In the genomic region with DNA sequence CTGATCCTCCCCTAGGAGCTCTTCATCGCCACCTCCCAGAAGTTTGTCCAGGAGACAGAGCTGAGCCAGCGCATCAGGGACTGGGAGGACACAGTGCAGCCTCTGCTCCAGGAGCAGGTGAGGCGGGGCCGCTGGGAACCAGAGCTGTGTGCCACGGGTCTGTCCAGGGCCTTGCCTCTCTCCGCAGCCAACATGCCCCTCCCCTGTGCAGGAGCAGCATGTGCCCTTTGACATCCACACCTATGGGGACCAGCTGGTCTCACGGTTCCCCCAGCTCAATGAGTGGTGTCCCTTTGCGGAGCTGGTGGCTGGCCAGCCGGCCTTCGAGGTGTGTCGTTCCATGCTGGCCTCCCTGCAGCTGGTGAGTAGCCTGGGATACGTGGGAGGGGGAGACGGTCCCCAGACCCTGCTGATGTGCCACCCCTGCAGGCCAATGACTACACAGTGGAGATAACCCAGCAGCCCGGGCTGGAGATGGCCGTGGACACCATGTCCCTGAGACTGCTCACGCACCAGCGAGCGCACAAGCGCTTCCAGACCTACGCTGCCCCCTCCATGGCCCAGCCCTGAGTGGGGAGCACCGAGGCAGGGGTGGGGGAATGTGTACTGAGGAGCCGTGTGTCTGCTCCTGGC, we compare ENCODE assay signal across 18 cellular contexts. TPM values are rescaled to one million over a fixed set of nuclear protein-coding genes. Genes with fewer than 3 reads are reported as not detected.
DNase-seq lines count a peak whose midpoint lies in the region; ATAC-seq and TF ChIP-seq lines count a peak whose summit lies in the region.
"Had no signal": no experiment of that assay in that cellular context is flagged by ENCODE, and none has a peak within 500 bp of the region (broad histone marks: within the 10 kb centered on the region; RNA-seq: fewer than 3 reads in every experiment).

No MANE protein-coding gene starts in this region.

- TSS peak; percentile 32 for BruUV-seq in HCT116 (replicated peaks; lab: Mats Ljungman, UMichigan)

- H3K27me3 ChIP-seq in HCT116 (ENCODE audit: insufficient read depth, low read length) (no peaks in the 10 kb centered on the region), neural progenitor cell (peaks cover 18% of the 10 kb centered on the region), foreskin keratinocyte (no peaks in the 10 kb centered on the region)
- H3K27me3 ChIP-seq: ascending aorta, sigmoid colon, tibial nerve had no signal

- H3K4me2 ChIP-seq in HCT116 (ENCODE audit: low read length) (no peak overlapping the region), neural progenitor cell (no peak overlapping the region)

- intact Hi-C loops in HCT116 (cut with micrococcal nuclease) = no loop called here

- peaks cover 31% of the 10 kb centered on the region for H3K4me1 Mint-ChIP-seq in activated T-cell treated with anti-CD3 and anti-CD28 coated beads, Interleukin-2, amount 50 U/mL, for 72 hours (ENCODE audit: low read depth)
- H3K4me1 Mint-ChIP-seq in activated naive CD8-positive, alpha-beta T cell treated with anti-CD3 and anti-CD28 coated beads, Interleukin-2, amount 10 ng/mL, durations not matched to agents 7 days and 5 days = peaks cover 21% of the 10 kb centered on the region
- peaks cover 12% of the 10 kb centered on the region for H3K4me1 Mint-ChIP-seq in neural progenitor cell

- H3K9me3 ChIP-seq in HCT116 (ENCODE audit: control insufficient read depth in 1 of 2, insufficient read depth in 1 of 2, low read depth in 1 of 2, low read length in 2 of 2) (no peaks in the 10 kb centered on the region), neural progenitor cell (ENCODE audit: low read depth) (no peaks in the 10 kb centered on the region)
- H3K9me3 ChIP-seq: ascending aorta, sigmoid colon, tibial nerve had no signal

- H4K20me1 ChIP-seq in HCT116 (ENCODE audit: insufficient read depth) (no peaks in the 10 kb centered on the region), neural progenitor cell (ENCODE audit: low read depth) (peaks cover 34% of the 10 kb centered on the region)

- RAD21 ChIA-PET in HCT116 (lab: Charles Lee; ENCODE audit: low non-redundant PET in 1 of 2, low total read pairs in 2 of 2, uncharacterized antibody in 2 of 2, unreplicated experiment in 2 of 2) = no interaction called here

- TF ChIP-seq RAD21 in HCT116 (IDR thresholded peaks at IDR 0.05; ENCODE audit: low read depth) = no peak

- H3K27ac Mint-ChIP-seq in activated T-cell treated with anti-CD3 and anti-CD28 coated beads, Interleukin-2, amount 50 U/mL, for 72 hours = no peak overlapping the region
- no peak overlapping the region for H3K27ac Mint-ChIP-seq in activated naive CD8-positive, alpha-beta T cell treated with anti-CD3 and anti-CD28 coated beads, Interleukin-2, amount 10 ng/mL, durations not matched to agents 7 days and 5 days
- H3K27ac Mint-ChIP-seq in neural progenitor cell = no peak overlapping the region

- ATAC-seq in activated T-cell treated with anti-CD3 and anti-CD28 coated beads, Interleukin-2, amount 50 U/mL, for 72 hours (replicated peaks in 1 of 2) = no peak
- ATAC-seq in HCT116 (no peak), foreskin keratinocyte (no peak)
- no peak for ATAC-seq in activated naive CD8-positive, alpha-beta T cell treated with anti-CD3 and anti-CD28 coated beads, Interleukin-2, amount 10 ng/mL, durations not matched to agents 7 days and 5 days (ENCODE audit: low read depth)

- H3K27ac ChIP-seq in HCT116 (ENCODE audit: low read depth, low read length) = no peak overlapping the region; the same call in 1 of the 2 replicates
- H3K27ac ChIP-seq in neural progenitor cell = no peak overlapping the region
- no peak overlapping the region for H3K27ac ChIP-seq in foreskin keratinocyte
- H3K27ac ChIP-seq: ascending aorta, sigmoid colon, tibial nerve had no signal

- H3K4me3 Mint-ChIP-seq in activated T-cell treated with anti-CD3 and anti-CD28 coated beads, Interleukin-2, amount 50 U/mL, for 72 hours = peak overlapping the region; percentile 29
- no peak overlapping the region for H3K4me3 Mint-ChIP-seq in activated naive CD8-positive, alpha-beta T cell treated with anti-CD3 and anti-CD28 coated beads, Interleukin-2, amount 10 ng/mL, durations not matched to agents 7 days and 5 days
- H3K4me3 Mint-ChIP-seq in neural progenitor cell = peak overlapping the region; percentile 55

- H3K36me3 ChIP-seq in HCT116 (ENCODE audit: control insufficient read depth in 1 of 2, insufficient read depth in 2 of 2, low read length in 2 of 2) (peaks cover 0 to 24% of the 10 kb centered on the region in 2 experiments; a peak in 2 of 4 replicates), neural progenitor cell (no peaks in the 10 kb centered on the region)

- H3K9me3 Mint-ChIP-seq in activated T-cell treated with anti-CD3 and anti-CD28 coated beads, Interleukin-2, amount 50 U/mL, for 72 hours = no peaks in the 10 kb centered on the region
- H3K9me3 Mint-ChIP-seq in activated naive CD8-positive, alpha-beta T cell treated with anti-CD3 and anti-CD28 coated beads, Interleukin-2, amount 10 ng/mL, durations not matched to agents 7 days and 5 days = no peaks in the 10 kb centered on the region
- H3K9me3 Mint-ChIP-seq in neural progenitor cell = no peaks in the 10 kb centered on the region

- no peaks in the 10 kb centered on the region for H3K9me2 ChIP-seq in HCT116 (ENCODE audit: insufficient read depth)

- H3F3A ChIP-seq in neural progenitor cell (ENCODE audit: low read depth) = peaks cover 22% of the 10 kb centered on the region

- H3K4me3 ChIP-seq in HCT116 (replicated peaks in 1 of 2; ENCODE audit: low read depth in 1 of 2, low read length in 2 of 2) (no peak overlapping the region), neural progenitor cell (no peak overlapping the region)
- H3K4me3 ChIP-seq: ascending aorta, sigmoid colon, tibial nerve had no signal

- H3K36me3 Mint-ChIP-seq in activated T-cell treated with anti-CD3 and anti-CD28 coated beads, Interleukin-2, amount 50 U/mL, for 72 hours (ENCODE audit: insufficient read depth in 2 of 2) = peaks cover 5 to 21% of the 10 kb centered on the region in 2 donors
- H3K36me3 Mint-ChIP-seq in activated naive CD8-positive, alpha-beta T cell treated with anti-CD3 and anti-CD28 coated beads, Interleukin-2, amount 10 ng/mL, durations not matched to agents 7 days and 5 days = peaks cover 17% of the 10 kb centered on the region
- H3K36me3 Mint-ChIP-seq in neural progenitor cell = peaks cover 10% of the 10 kb centered on the region

- H3K27me3 Mint-ChIP-seq in activated T-cell treated with anti-CD3 and anti-CD28 coated beads, Interleukin-2, amount 50 U/mL, for 72 hours (ENCODE audit: low read depth) = no peaks in the 10 kb centered on the region
- no peaks in the 10 kb centered on the region for H3K27me3 Mint-ChIP-seq in activated naive CD8-positive, alpha-beta T cell treated with anti-CD3 and anti-CD28 coated beads, Interleukin-2, amount 10 ng/mL, durations not matched to agents 7 days and 5 days
- H3K27me3 Mint-ChIP-seq in neural progenitor cell (ENCODE audit: insufficient read depth, low read depth) = peaks cover 16% of the 10 kb centered on the region

- no peak for DNase-seq in activated T-cell treated with anti-CD3 and anti-CD28 coated beads, Interleukin-2, amount 50 U/mL, for 72 hours
- no peak for DNase-seq in activated T-cell treated with anti-CD3 and anti-CD28 coated beads, Interleukin-2, amount 50 U/mL, for 48 hours
- no peak for DNase-seq in HCT116 (ENCODE audit: low read depth, low spot score)
- peak; percentile 31 for DNase-seq in activated naive CD8-positive, alpha-beta T cell treated with anti-CD3 and anti-CD28 coated beads, Interleukin-2, amount 10 ng/mL, durations not matched to agents 7 days and 5 days
- DNase-seq in neural progenitor cell (ENCODE audit: low spot score) = no peak
- DNase-seq in AG20443 (ENCODE audit: low spot score) = no peak
- no peak for DNase-seq in foreskin keratinocyte
- DNase-seq in hypothalamus (lab: John Stamatoyannopoulos, UW) = no peak
- DNase-seq: activated CD4-positive, CD25-positive, alpha-beta regulatory T cell; mesendoderm; MV-4-11; NCI-H82; nucleus accumbens; stimulated activated CD4-positive, alpha-beta T cell treated with anti-CD3 and anti-CD28 coated beads, Interleukin-2, amount 100 ng/mL, for 48 hours; T-helper 1 cell had no signal

- TF ChIP-seq CTCF in HCT116 (IDR thresholded peaks at IDR 0.05 in 2 of 3, conservative IDR thresholded peaks at IDR 0.05 in 1 of 3; ENCODE audit: borderline replicate concordance in 1 of 3, insufficient read depth in 1 of 3, low read depth in 2 of 3, low read length in 2 of 3) (no peak), neural progenitor cell (IDR thresholded peaks at IDR 0.05) (no peak), foreskin keratinocyte (conservative IDR thresholded peaks at IDR 0.05) (no peak)

- POLR2A ChIA-PET in HCT116 (lab: Charles Lee) = no interaction called here
- POLR2A ChIA-PET in activated naive CD8-positive, alpha-beta T cell treated with anti-CD3 and anti-CD28 coated beads, Interleukin-2, amount 10 ng/mL, durations not matched to agents 7 days and 5 days (lab: Charles Lee) = interaction anchor here (0.6 to 5.4 kb wide), 4 partner anchors 9 to 53 kb away, joined by 3 to 175 read pairs (median 6); a partner anchor contains a TSS

- CTCF ChIA-PET in HCT116 (lab: Charles Lee) = no interaction called here

- H2AFZ ChIP-seq in HCT116 (ENCODE audit: low read depth, low read length, poor library complexity, severe bottlenecking) = no peak overlapping the region
- no peak overlapping the region for H2AFZ ChIP-seq in neural progenitor cell (replicated peaks)

- TF ChIP-seq POLR2A in HCT116 (IDR thresholded peaks at IDR 0.05; ENCODE audit: borderline replicate concordance, extremely low read depth, insufficient read depth, insufficient read length) = no peak

- peaks cover 25% of the 10 kb centered on the region for H3K79me2 ChIP-seq in HCT116 (ENCODE audit: insufficient read depth, low read length)
- peaks cover 9% of the 10 kb centered on the region for H3K79me2 ChIP-seq in neural progenitor cell (ENCODE audit: low read depth)

- H3K9ac ChIP-seq in HCT116 (ENCODE audit: low read length) = no peak overlapping the region
- H3K9ac ChIP-seq in neural progenitor cell = no peak overlapping the region

- H3K4me1 ChIP-seq in HCT116 (ENCODE audit: control insufficient read depth in 1 of 2, insufficient read depth in 2 of 2, low read length in 2 of 2) (peaks cover 13 to 38% of the 10 kb centered on the region in 2 experiments; a peak in 3 of 4 replicates), neural progenitor cell (peaks cover 7% of the 10 kb centered on the region), foreskin keratinocyte (no peaks in the 10 kb centered on the region)

RNA-seq across cellular contexts. Expression of a gene that starts 2.5 kb away (rescaled TPM):
- 1 to 10 TPM; 8.3 to 8.5 TPM for total RNA-seq in activated T-cell treated with anti-CD3 and anti-CD28 coated beads, Interleukin-2, amount 50 U/mL, for 72 hours
- 7.0 TPM for total RNA-seq in HCT116 (2021; ENCODE audit: unreplicated experiment)
- 4.1 and 4.4 TPM in 2 replicates for polyA plus RNA-seq in HCT116 (2012)
- 10 to 100 TPM in 1 of 2 experiments, 1 to 10 TPM in 1; 8.1 to 12.8 TPM for total RNA-seq in activated naive CD8-positive, alpha-beta T cell treated with anti-CD3 and anti-CD28 coated beads, Interleukin-2, amount 10 ng/mL, durations not matched to agents 7 days and 5 days
- 1.1 TPM in 1 of 2 replicates, not detected in the other for total RNA-seq in neural progenitor cell (ENCODE audit: low replicate concordance)
- 1.3 and 1.9 TPM in 2 replicates for total RNA-seq in foreskin keratinocyte
- polyA plus RNA-seq in foreskin keratinocyte = 1.5 and 1.8 TPM in 2 replicates
- total RNA-seq: ascending aorta had no signal

RNA-seq across cellular contexts. Expression of a gene that starts 6.9 kb away (rescaled TPM):
- total RNA-seq in activated T-cell treated with anti-CD3 and anti-CD28 coated beads, Interleukin-2, amount 50 U/mL, for 72 hours = 100 to 1,000 TPM in 1 of 2 donors, 10 to 100 TPM in 1; 71.5 to 101 TPM
- total RNA-seq in HCT116 (2021; ENCODE audit: unreplicated experiment) = 43.2 TPM
- 34.8 and 47.0 TPM in 2 replicates for polyA plus RNA-seq in HCT116 (2012)
- 10 to 100 TPM; 86.3 to 94.5 TPM for total RNA-seq in activated naive CD8-positive, alpha-beta T cell treated with anti-CD3 and anti-CD28 coated beads, Interleukin-2, amount 10 ng/mL, durations not matched to agents 7 days and 5 days
- total RNA-seq in neural progenitor cell (ENCODE audit: low replicate concordance) = 0.81 TPM in 1 of 2 replicates, not detected in the other
- total RNA-seq in foreskin keratinocyte = 46.6 and 56.6 TPM in 2 replicates
- polyA plus RNA-seq in foreskin keratinocyte = 50.0 and 66.5 TPM in 2 replicates

RNA-seq across cellular contexts. Expression of a gene that starts 14.9 kb away (rescaled TPM):
- 100 to 1,000 TPM; 120 to 141 TPM for total RNA-seq in activated T-cell treated with anti-CD3 and anti-CD28 coated beads, Interleukin-2, amount 50 U/mL, for 72 hours
- total RNA-seq in HCT116 (2021; ENCODE audit: unreplicated experiment) (99.1 TPM), neural progenitor cell (ENCODE audit: low replicate concordance) (41.2 and 64.4 TPM in 2 replicates), foreskin keratinocyte (66.6 and 68.4 TPM in 2 replicates)
- polyA plus RNA-seq in HCT116 (2012) = 86.8 and 86.9 TPM in 2 replicates
- total RNA-seq in activated naive CD8-positive, alpha-beta T cell treated with anti-CD3 and anti-CD28 coated beads, Interleukin-2, amount 10 ng/mL, durations not matched to agents 7 days and 5 days = 100 to 1,000 TPM; 126 TPM
- polyA plus RNA-seq in foreskin keratinocyte = 54.9 and 56.9 TPM in 2 replicates

RNA-seq across cellular contexts. Expression of a gene that starts 15.4 kb away (rescaled TPM):
- 10 to 100 TPM; 64.8 to 64.9 TPM for total RNA-seq in activated T-cell treated with anti-CD3 and anti-CD28 coated beads, Interleukin-2, amount 50 U/mL, for 72 hours
- total RNA-seq in HCT116 (2021; ENCODE audit: unreplicated experiment) (56.9 TPM), neural progenitor cell (ENCODE audit: low replicate concordance) (7.1 and 38.2 TPM in 2 replicates), foreskin keratinocyte (39.3 and 44.0 TPM in 2 replicates)
- polyA plus RNA-seq in HCT116 (2012) = 42.4 and 45.3 TPM in 2 replicates
- total RNA-seq in activated naive CD8-positive, alpha-beta T cell treated with anti-CD3 and anti-CD28 coated beads, Interleukin-2, amount 10 ng/mL, durations not matched to agents 7 days and 5 days = 100 to 1,000 TPM; 128 to 141 TPM
- polyA plus RNA-seq in foreskin keratinocyte = 56.2 and 65.4 TPM in 2 replicates

RNA-seq across cellular contexts. Expression of a gene that starts 22.8 kb away (rescaled TPM):
- 10 to 100 TPM; 45.5 to 49.1 TPM for total RNA-seq in activated T-cell treated with anti-CD3 and anti-CD28 coated beads, Interleukin-2, amount 50 U/mL, for 72 hours
- 0.69 TPM for total RNA-seq in HCT116 (2021; ENCODE audit: unreplicated experiment)
- 3.3 and 4.7 TPM in 2 replicates for polyA plus RNA-seq in HCT116 (2012)
- total RNA-seq in activated naive CD8-positive, alpha-beta T cell treated with anti-CD3 and anti-CD28 coated beads, Interleukin-2, amount 10 ng/mL, durations not matched to agents 7 days and 5 days = 10 to 100 TPM; 18.8 to 21.9 TPM
- total RNA-seq in neural progenitor cell (ENCODE audit: low replicate concordance) = not detected in 2 replicates
- not detected in 2 replicates for total RNA-seq in foreskin keratinocyte
- polyA plus RNA-seq in foreskin keratinocyte = 0.02 TPM in 1 of 2 replicates, not detected in the other
- total RNA-seq: ascending aorta, sigmoid colon had no signal

Comparison
In these comparisons a context has a peak if more than half of its experiments do, and no peak if none do; other contexts are left out.
1. RNA of a gene that starts 6.9 kb away (total RNA-seq): 71.5 to 101 TPM in activated T-cell treated with anti-CD3 and anti-CD28 coated beads, Interleukin-2, amount 50 U/mL, for 72 hours, 86.3 to 94.5 TPM in activated naive CD8-positive, alpha-beta T cell treated with anti-CD3 and anti-CD28 coated beads, Interleukin-2, amount 10 ng/mL, durations not matched to agents 7 days and 5 days, 46.6 to 56.6 TPM in foreskin keratinocyte and 43.2 TPM in HCT116 (single experiment); 0.81 TPM in neural progenitor cell; every median in the first group is over 10 times any median in the second.